6 cellular contexts compared by ENCODE assay signal in genomic region chr12:14076538-14076937, GRCh38.
"Had no signal": no experiment of that assay in that cellular context is flagged by ENCODE, and none has a peak within 500 bp of the region (broad histone marks: within the 10 kb centered on the region; RNA-seq: fewer than 3 reads in every experiment).

No MANE protein-coding gene starts in this region.

- H3K27ac Mint-ChIP-seq: GM23338, H9 had no signal

- H3K36me3 Mint-ChIP-seq: IgD-negative memory B cell had no signal

- H2AFZ ChIP-seq: GM23338 had no signal

- DNase-seq: H9, HCEC 1CT had no signal

- H3K27ac ChIP-seq: HL-60 had no signal

- ATAC-seq: GM23338, HepG2 had no signal

- H3K4me1 Mint-ChIP-seq: GM23338, IgD-negative memory B cell had no signal

- H3K4me2 ChIP-seq: GM23338 had no signal

- H3K9me3 Mint-ChIP-seq: GM23338 had no signal

- H3K4me3 ChIP-seq: GM23338 had no signal

- H3K4me3 Mint-ChIP-seq: GM23338, H9, IgD-negative memory B cell had no signal
